In genomic region chr18:47283476-47283875, GRCh38 we compare ENCODE assay signal across 2 cellular contexts.
TF ChIP-seq lines count a peak whose summit lies in the region.

No MANE protein-coding gene starts in this region.

TF ChIP-seq in IMR-90, 13 proteins besides CTCF, POLR2A, EP300 and RAD21:
- TF ChIP-seq SMC3 (IDR thresholded peaks at IDR 0.05; ENCODE audit: low read depth, low read length) = peak; percentile 43
- TF ChIP-seq RFX5 (IDR thresholded peaks at IDR 0.05; ENCODE audit: low read depth, low read length) = no peak

TF ChIP-seq in HepG2, 621 proteins besides CTCF, POLR2A, EP300 and RAD21:
- TF ChIP-seq EZH2 (conservative IDR thresholded peaks at IDR 0.05; ENCODE audit: low read depth, low read length) = no peak
- no peak for TF ChIP-seq CBX1 (IDR thresholded peaks at IDR 0.05; ENCODE audit: low read depth)
- TF ChIP-seq HNF4G (IDR thresholded peaks at IDR 0.05; ENCODE audit: borderline replicate concordance, low read depth, low read length) = no peak
- no peak for TF ChIP-seq HNF4G (CRISPR knock-in tag; IDR thresholded peaks at IDR 0.05; ENCODE audit: borderline replicate concordance, low read depth)
- TF ChIP-seq KDM5A (IDR thresholded peaks at IDR 0.05; ENCODE audit: borderline replicate concordance, low read length) = no peak
- TF ChIP-seq ZNF672 (CRISPR knock-in tag; IDR thresholded peaks at IDR 0.05) = no peak
- no peak for TF ChIP-seq HIC2 (CRISPR knock-in tag; IDR thresholded peaks at IDR 0.05; ENCODE audit: low read depth)
- no peak for TF ChIP-seq NR2F6 (IDR thresholded peaks at IDR 0.05)
- no peak for TF ChIP-seq NR2F6 (CRISPR knock-in tag; IDR thresholded peaks at IDR 0.05)
- no peak for TF ChIP-seq CHD2 (IDR thresholded peaks at IDR 0.05; ENCODE audit: low read depth, low read length)
- TF ChIP-seq GLMP (CRISPR knock-in tag; IDR thresholded peaks at IDR 0.05; ENCODE audit: borderline replicate concordance) = no peak
- peak; percentile 70; the same call in 1 of the 2 replicates for TF ChIP-seq SMC3 (IDR thresholded peaks at IDR 0.05; ENCODE audit: low read length)
- no peak for TF ChIP-seq ZNF746 (CRISPR knock-in tag; IDR thresholded peaks at IDR 0.05)
- no peak for TF ChIP-seq CREBL2 (CRISPR knock-in tag; IDR thresholded peaks at IDR 0.05; ENCODE audit: borderline replicate concordance)
- peak; percentile 53 for TF ChIP-seq STAG1 (CRISPR knock-in tag; IDR thresholded peaks at IDR 0.05)
- no peak for TF ChIP-seq SATB2 (CRISPR knock-in tag; IDR thresholded peaks at IDR 0.05)
- TF ChIP-seq PHF21A (CRISPR knock-in tag; IDR thresholded peaks at IDR 0.05) = no peak
- TF ChIP-seq ZFYVE20 (CRISPR knock-in tag; IDR thresholded peaks at IDR 0.05; ENCODE audit: borderline replicate concordance, low read depth) = no peak
- no peak for TF ChIP-seq ZNF224 (CRISPR knock-in tag; IDR thresholded peaks at IDR 0.05)
- TF ChIP-seq ZNF3 (CRISPR knock-in tag; IDR thresholded peaks at IDR 0.05) = peak; percentile 94
- no peak for TF ChIP-seq THYN1 (CRISPR knock-in tag; IDR thresholded peaks at IDR 0.05; ENCODE audit: borderline replicate concordance, low read depth)
- TF ChIP-seq ZNF260 (CRISPR knock-in tag; IDR thresholded peaks at IDR 0.05; ENCODE audit: borderline replicate concordance, low read depth) = peak; percentile 100
